Comparison of ENCODE assay signal across 9 cellular contexts in the genomic region with DNA sequence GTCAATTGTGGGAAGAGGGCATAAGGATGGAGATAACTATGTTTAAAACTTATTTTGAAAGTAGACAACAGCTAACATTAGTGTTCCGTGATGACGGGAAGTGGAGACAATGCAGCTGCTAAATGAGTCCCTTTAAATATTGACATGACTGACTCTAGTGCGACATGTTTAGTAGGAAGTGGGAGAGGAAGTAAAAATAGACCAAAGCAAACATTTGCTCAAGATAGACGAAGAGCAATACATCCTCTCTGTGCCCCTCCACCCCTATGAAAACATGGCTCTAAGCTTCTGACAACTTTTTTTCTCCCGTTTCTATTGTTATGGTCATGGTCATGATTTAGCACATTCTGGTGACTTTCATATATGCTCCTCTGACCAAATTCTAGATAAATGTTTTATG. TPM values are rescaled to one million over a fixed set of nuclear protein-coding genes. Genes with fewer than 3 reads are reported as not detected.
DNase-seq lines count a peak whose midpoint lies in the region; ATAC-seq and FAIRE-seq lines count a peak whose summit lies in the region.
"Had no signal": no experiment of that assay in that cellular context is flagged by ENCODE, and none has a peak within 500 bp of the region (broad histone marks: within the 10 kb centered on the region; RNA-seq: fewer than 3 reads in every experiment).

No MANE protein-coding gene starts in this region.

- no peak overlapping the region for H2BK120ac ChIP-seq in neuronal stem cell (ENCODE audit: low read depth, low read length)

- H2BK15ac ChIP-seq in neuronal stem cell (ENCODE audit: low read length): no peak overlapping the region

- H4K8ac ChIP-seq in neuronal stem cell (ENCODE audit: low read depth, low read length): no peak overlapping the region

- no peak overlapping the region for H4K91ac ChIP-seq in neuronal stem cell (ENCODE audit: low read depth, low read length, poor library complexity)

- H3K79me1 ChIP-seq in neuronal stem cell (ENCODE audit: low read depth, low read length): no peaks in the 10 kb centered on the region

- peaks cover 13 to 16% of the 10 kb centered on the region in 2 donors for H3K4me1 ChIP-seq in mucosa of rectum (ENCODE audit: control insufficient read depth in 2 of 2, insufficient read depth in 2 of 2, low read length in 2 of 2)
- H3K4me1 ChIP-seq in neuronal stem cell (ENCODE audit: control insufficient read depth in 2 of 2, insufficient read depth in 1 of 2, low read depth in 1 of 2, low read length in 2 of 2): peaks cover 0 to under 1% of the 10 kb centered on the region in 2 donors

- H3K4me3 ChIP-seq in mucosa of rectum (ENCODE audit: low read length in 2 of 2) (peak overlapping the region in 1 of 2 donors; percentile 45), neuronal stem cell (ENCODE audit: low read length in 2 of 2) (no peak overlapping the region)
- H3K4me3 ChIP-seq: GM23248 had no signal

- H3K9me3 ChIP-seq in mucosa of rectum (ENCODE audit: control insufficient read depth in 2 of 2, low read length in 2 of 2) (no peaks in the 10 kb centered on the region), neuronal stem cell (replicated peaks in 1 of 2; ENCODE audit: control insufficient read depth in 2 of 2, insufficient read depth in 1 of 2, low read depth in 1 of 2, low read length in 2 of 2) (no peaks in the 10 kb centered on the region)

- H2AK5ac ChIP-seq in neuronal stem cell (ENCODE audit: low read depth, low read length): no peak overlapping the region

- ATAC-seq in HG02610 (IDR thresholded peaks at IDR 0.05; ENCODE audit: unreplicated experiment): peak; percentile 68

- no peak overlapping the region for H3K23ac ChIP-seq in neuronal stem cell (ENCODE audit: low read depth, low read length, poor library complexity)

- H3K27me3 ChIP-seq in mucosa of rectum (ENCODE audit: control insufficient read depth in 2 of 2, insufficient read depth in 2 of 2, low read length in 2 of 2) (no peaks in the 10 kb centered on the region), neuronal stem cell (ENCODE audit: control insufficient read depth in 3 of 3, insufficient read depth in 3 of 3, low read depth in 1 of 3, low read length in 3 of 3) (no peaks in the 10 kb centered on the region)

- FAIRE-seq in GM18507 (lab: Jason Lieb, UNC): peak; percentile 67

- no peak overlapping the region for H2AFZ ChIP-seq in neuronal stem cell (ENCODE audit: low read length)
- H2AFZ ChIP-seq: GM23248 had no signal

- H2BK5ac ChIP-seq in neuronal stem cell (ENCODE audit: low read length): no peak overlapping the region

- WGBS in neuronal stem cell (ENCODE audit: extremely low coverage in 2 of 2, insufficient read length in 2 of 2, insufficient replicate concordance in 1 of 2), 2 donors: no CpG with 5 or more reads among the region's 5 CpGs

- H3K14ac ChIP-seq in neuronal stem cell (ENCODE audit: low read length): no peak overlapping the region

- H3K36me3 ChIP-seq in mucosa of rectum (ENCODE audit: control insufficient read depth in 2 of 2, insufficient read depth in 2 of 2, low read length in 2 of 2): no peaks in the 10 kb centered on the region
- H3K36me3 ChIP-seq in neuronal stem cell (replicated peaks in 1 of 2; ENCODE audit: control insufficient read depth in 2 of 2, insufficient read depth in 2 of 2, low read length in 2 of 2): no peaks in the 10 kb centered on the region

- H3K4ac ChIP-seq in neuronal stem cell (ENCODE audit: low read length): no peak overlapping the region

- no peak overlapping the region for H3K4me2 ChIP-seq in neuronal stem cell (ENCODE audit: insufficient read depth, low read length, poor library complexity, severe bottlenecking)

- peak overlapping the region; percentile 12 to 32 for H3K27ac ChIP-seq in mucosa of rectum (ENCODE audit: low read depth in 2 of 2, low read length in 2 of 2)
- no peak overlapping the region for H3K27ac ChIP-seq in neuronal stem cell (replicated peaks; ENCODE audit: low read length)
- H3K27ac ChIP-seq: GM23248 had no signal

- H2BK12ac ChIP-seq in neuronal stem cell (ENCODE audit: low read length): no peak overlapping the region

- DNase-seq in GM18507 (ENCODE audit: extremely low spot score, insufficient read length, low read depth): no peak
- DNase-seq in SIG-M5 (lab: John Stamatoyannopoulos, UW): peak; percentile 50
- no peak for DNase-seq in neuronal stem cell (ENCODE audit: low spot score)
- DNase-seq in HCEC 1CT: no peak
- DNase-seq in kidney glomerular epithelial cell (lab: John Stamatoyannopoulos, UW): no peak
- DNase-seq in NCI-H1694 (lab: John Stamatoyannopoulos, UW): no peak
- DNase-seq: GM23248 had no signal

- no peak overlapping the region for H3K18ac ChIP-seq in neuronal stem cell (ENCODE audit: low read length)

- H3K9ac ChIP-seq in mucosa of rectum (ENCODE audit: low read depth in 1 of 2, low read length in 2 of 2) (no peak overlapping the region), neuronal stem cell (ENCODE audit: low read depth, low read length, poor library complexity) (no peak overlapping the region)
- H3K9ac ChIP-seq: GM23248 had no signal

RNA-seq across cellular contexts. Expression of a gene that starts 60.0 kb away (rescaled TPM):
- polyA plus RNA-seq in neuronal stem cell (2013, experiment 1 of 2): 1.7 TPM
- 2.1 TPM for polyA plus RNA-seq in neuronal stem cell (2013, experiment 2 of 2)
